ENCODE assay signal across 7 cellular contexts in the genomic region with DNA sequence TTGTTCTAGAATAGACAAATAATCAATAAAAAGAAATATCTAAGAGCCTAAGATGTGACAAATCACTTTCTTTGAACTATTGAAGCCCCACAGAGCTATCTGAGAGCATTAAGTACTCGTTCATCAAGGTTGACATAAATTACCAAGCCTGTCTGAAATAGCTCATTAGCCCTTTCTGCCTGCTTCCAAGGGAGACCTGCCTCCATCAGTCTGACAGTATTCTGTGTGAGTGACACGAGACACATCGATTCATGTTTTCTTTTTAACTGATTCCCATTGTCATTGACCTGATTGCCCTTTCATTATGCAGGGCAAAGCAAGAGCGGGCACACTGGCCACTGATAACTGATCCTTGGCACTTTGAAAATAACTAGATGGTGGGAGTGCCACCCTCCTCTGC.
"Had no signal": no experiment of that assay in that cellular context is flagged by ENCODE, and none has a peak within 500 bp of the region (broad histone marks: within the 10 kb centered on the region; RNA-seq: fewer than 3 reads in every experiment).

No MANE protein-coding gene starts in this region.

- DNase-seq: GDM1, GF-D8 had no signal

- H3K4me3 ChIP-seq: GM12878 had no signal

- ATAC-seq: GM12878 had no signal

- FAIRE-seq: G401.6, GM12878, GM12891, GM18507, GM19239 had no signal
